Comparison of ENCODE assay signal across 10 cellular contexts in genomic region chr11:47257178-47257517, GRCh38. TPM values are rescaled to one million over a fixed set of nuclear protein-coding genes. Genes with fewer than 3 reads are reported as not detected.
DNase-seq lines count a peak whose midpoint lies in the region; ATAC-seq and TF ChIP-seq lines count a peak whose summit lies in the region.
"Had no signal": no experiment of that assay in that cellular context is flagged by ENCODE, and none has a peak within 500 bp of the region (broad histone marks: within the 10 kb centered on the region; RNA-seq: fewer than 3 reads in every experiment).

No MANE protein-coding gene starts in this region.

- no peaks in the 10 kb centered on the region for H3K79me2 ChIP-seq in neural progenitor cell (ENCODE audit: low read depth)

- H3F3A ChIP-seq in neural progenitor cell (ENCODE audit: low read depth) = peaks cover 27% of the 10 kb centered on the region

- no peak for TF ChIP-seq POLR2A in heart left ventricle (IDR thresholded peaks at IDR 0.05)

- DNase-seq in heart left ventricle (no peak), Right ventricle myocardium inferior (ENCODE audit: missing footprints) (no peak), neural progenitor cell (ENCODE audit: low spot score) (no peak), NCI-H2196 treated with DMSO at 0.1 percent for 48 hours (lab: John Stamatoyannopoulos, UW; ENCODE audit: unreplicated experiment) (no peak), middle frontal gyrus (ENCODE audit: extremely low spot score, low spot score) (no peak), SKM-1 treated with dmso at 0.1 percent for 144 hours (lab: John Stamatoyannopoulos, UW; ENCODE audit: unreplicated experiment) (no peak)
- DNase-seq: activated CD4-positive, alpha-beta T cell treated with anti-CD3 and anti-CD28 coated beads, Interleukin-2, amount 50 U/mL, for 48 hours; activated naive CD8-positive, alpha-beta T cell treated with anti-CD3 and anti-CD28 coated beads, Interleukin-2, amount 50 U/mL, for 24 hours had no signal

- peak overlapping the region; percentile 51 for H3K4me2 ChIP-seq in neural progenitor cell

- TF ChIP-seq CTCF in heart left ventricle (IDR thresholded peaks at IDR 0.05) = no peak
- TF ChIP-seq CTCF in neural progenitor cell (IDR thresholded peaks at IDR 0.05) = no peak

- H3K4me1 Mint-ChIP-seq in neural progenitor cell = peaks cover 17% of the 10 kb centered on the region

- peaks cover 0 to 8% (median 2%) of the 10 kb centered on the region in 9 donors for H3K36me3 ChIP-seq in heart left ventricle
- peaks cover 3 to 5% of the 10 kb centered on the region in 2 donors for H3K36me3 ChIP-seq in esophagus (ENCODE audit: control insufficient read depth in 2 of 2, insufficient read depth in 2 of 2, low read length in 1 of 2)
- H3K36me3 ChIP-seq in neural progenitor cell = no peaks in the 10 kb centered on the region
- no peaks in the 10 kb centered on the region for H3K36me3 ChIP-seq in urinary bladder (ENCODE audit: insufficient read depth)

- peak overlapping the region; percentile 51 for H2AFZ ChIP-seq in neural progenitor cell (replicated peaks)

- H3K9me3 Mint-ChIP-seq in neural progenitor cell = no peaks in the 10 kb centered on the region
- H3K9me3 Mint-ChIP-seq: activated naive CD8-positive, alpha-beta T cell treated with anti-CD3 and anti-CD28 coated beads, Interleukin-2, amount 50 U/mL, for 24 hours had no signal

- peaks cover 3% of the 10 kb centered on the region for H3K36me3 Mint-ChIP-seq in neural progenitor cell

- WGBS in heart left ventricle, 4 donors = 45 to 50% (median 48%) methylated on average over 2 of the region's 2 CpGs
- WGBS in esophagus, 2 donors = 22 to 30% methylated on average over 2 of the region's 2 CpGs
- whole genome bisulfite sequencing in urinary bladder = 53% methylated on average over 2 of the region's 2 CpGs

- peaks cover 13 to 74% (median 54%) of the 10 kb centered on the region in 12 donors for H3K4me1 ChIP-seq in heart left ventricle
- peaks cover 3 to 4% of the 10 kb centered on the region in 2 donors for H3K4me1 ChIP-seq in esophagus (ENCODE audit: control insufficient read depth in 2 of 2, insufficient read depth in 2 of 2, low read length in 1 of 2)
- H3K4me1 ChIP-seq in neural progenitor cell = peaks cover 29% of the 10 kb centered on the region
- H3K4me1 ChIP-seq in urinary bladder (ENCODE audit: insufficient read depth) = no peaks in the 10 kb centered on the region

- H3K27me3 ChIP-seq in heart left ventricle (no peaks in the 10 kb centered on the region), esophagus (ENCODE audit: control insufficient read depth in 1 of 2, insufficient read depth in 2 of 2, low read length in 2 of 2) (no peaks in the 10 kb centered on the region), neural progenitor cell (no peaks in the 10 kb centered on the region)

- H3K9me3 ChIP-seq in heart left ventricle (no peaks in the 10 kb centered on the region), esophagus (ENCODE audit: control insufficient read depth in 2 of 2, insufficient read depth in 1 of 2, low read depth in 1 of 2, low read length in 1 of 2) (no peaks in the 10 kb centered on the region), neural progenitor cell (ENCODE audit: low read depth) (no peaks in the 10 kb centered on the region)

- intact Hi-C loops in heart left ventricle (cut with DNase I) (loop anchor here in 7 of 10 donors (5.0 kb wide), 4 partner anchors 40 to 100 kb away; partner anchors contain the start of genes ARFGAP2 (in 5 of the 7) and MYBPC3 (in 1 of the 7)), Right ventricle myocardium inferior (cut with DNase I) (loop anchor here (5.0 kb wide), 1 partner anchor 40 kb away; no protein-coding TSS in a partner anchor)

- H3K27me3 Mint-ChIP-seq in neural progenitor cell (ENCODE audit: insufficient read depth, low read depth) = peaks cover 2% of the 10 kb centered on the region
- H3K27me3 Mint-ChIP-seq: activated naive CD8-positive, alpha-beta T cell treated with anti-CD3 and anti-CD28 coated beads, Interleukin-2, amount 50 U/mL, for 24 hours had no signal

- H3K4me3 ChIP-seq in heart left ventricle (peak overlapping the region in 11 of 12 donors; percentile 24 to 57 (median 44)), esophagus (ENCODE audit: low read depth in 1 of 2, low read length in 2 of 2) (no peak overlapping the region), neural progenitor cell (peak overlapping the region; percentile 24), urinary bladder (ENCODE audit: low read depth, low read length) (peak overlapping the region; percentile 39)

- ATAC-seq in heart left ventricle (no peak), Right ventricle myocardium inferior (no peak)

- no peak overlapping the region for H3K9ac ChIP-seq in neural progenitor cell

- peak overlapping the region; percentile 33 for H3K4me3 Mint-ChIP-seq in neural progenitor cell
- H3K4me3 Mint-ChIP-seq: activated naive CD8-positive, alpha-beta T cell treated with anti-CD3 and anti-CD28 coated beads, Interleukin-2, amount 50 U/mL, for 24 hours had no signal

- H4K20me1 ChIP-seq in neural progenitor cell (ENCODE audit: low read depth) = no peaks in the 10 kb centered on the region

- H3K27ac ChIP-seq in heart left ventricle (peak overlapping the region; percentile 54 to 90 (median 82)), esophagus (ENCODE audit: low read depth in 2 of 2, low read length in 1 of 2) (peak overlapping the region; percentile 38 to 46), neural progenitor cell (no peak overlapping the region), urinary bladder (ENCODE audit: low read depth) (peak overlapping the region; percentile 53)

- no peak overlapping the region for H3K27ac Mint-ChIP-seq in neural progenitor cell
- H3K27ac Mint-ChIP-seq: activated naive CD8-positive, alpha-beta T cell treated with anti-CD3 and anti-CD28 coated beads, Interleukin-2, amount 50 U/mL, for 24 hours had no signal

RNA-seq across cellular contexts. Expression of gene NR1H3, which starts 0.6 kb away (rescaled TPM):
- total RNA-seq in heart left ventricle (10 to 100 TPM in 5 of 9 donors, 1 to 10 TPM in 4; 3.9 to 38.5 (median 11.9) TPM), Right ventricle myocardium inferior (22.3 TPM), neural progenitor cell (ENCODE audit: low replicate concordance) (7.5 and 10.7 TPM in 2 replicates), urinary bladder (16.8 TPM)
- polyA plus RNA-seq in heart left ventricle (10 to 100 TPM; 11.4 to 17.5 TPM), esophagus (10 to 100 TPM; 10.9 to 12.0 TPM), urinary bladder (43.3 TPM)

RNA-seq across cellular contexts. Expression of gene ACP2, which starts 8.5 kb away (rescaled TPM):
- total RNA-seq in heart left ventricle (10 to 100 TPM; 18.0 to 60.4 (median 26.6) TPM), Right ventricle myocardium inferior (21.2 TPM), neural progenitor cell (ENCODE audit: low replicate concordance) (23.9 and 24.3 TPM in 2 replicates), urinary bladder (24.5 TPM)
- polyA plus RNA-seq in heart left ventricle (10 to 100 TPM; 25.3 to 44.7 TPM), esophagus (10 to 100 TPM; 10.7 to 14.4 TPM), urinary bladder (28.6 TPM)

RNA-seq across cellular contexts. Expression of gene MADD, which starts 12.8 kb away (rescaled TPM):
- total RNA-seq in heart left ventricle (10 to 100 TPM; 30.1 to 60.6 (median 42.0) TPM), Right ventricle myocardium inferior (40.2 TPM), neural progenitor cell (ENCODE audit: low replicate concordance) (16.1 and 25.9 TPM in 2 replicates), urinary bladder (28.9 TPM)
- polyA plus RNA-seq in heart left ventricle (10 to 100 TPM; 22.6 to 37.5 TPM), esophagus (10 to 100 TPM in 1 of 2 donors, 1 to 10 TPM in 1; 8.2 to 11.0 TPM), urinary bladder (32.9 TPM)

RNA-seq across cellular contexts. Expression of gene DDB2, which starts 42.4 kb away (rescaled TPM):
- total RNA-seq in heart left ventricle (10 to 100 TPM in 4 of 9 donors, 1 to 10 TPM in 5; 8.0 to 28.5 (median 9.7) TPM), Right ventricle myocardium inferior (10.3 TPM), neural progenitor cell (ENCODE audit: low replicate concordance) (61.4 and 76.9 TPM in 2 replicates), urinary bladder (11.9 TPM)
- polyA plus RNA-seq in heart left ventricle (10 to 100 TPM in 1 of 2 donors, 1 to 10 TPM in 1; 8.1 to 11.7 TPM), esophagus (10 to 100 TPM; 41.9 to 54.3 TPM), urinary bladder (23.8 TPM)

Comparison
In these comparisons a context has a peak if more than half of its experiments do, and no peak if none do; other contexts are left out.
1. H3K4me3 ChIP-seq: peak in heart left ventricle (11 of 12), neural progenitor cell (single experiment) and urinary bladder (single experiment); none in esophagus (0 of 2).